In genomic region chr6:10692965-10693538, GRCh38 we compare ENCODE assay signal across 8 cellular contexts. TPM values are rescaled to one million over a fixed set of nuclear protein-coding genes. Genes with fewer than 3 reads are reported as not detected.
DNase-seq lines count a peak whose midpoint lies in the region; ATAC-seq and TF ChIP-seq lines count a peak whose summit lies in the region.

No MANE protein-coding gene starts in this region.

- H3K4me3 ChIP-seq in left ventricle myocardium inferior (peak overlapping the region; percentile 78), astrocyte of the cerebellum (ENCODE audit: low read depth, low read length) (peak overlapping the region; percentile 96), liver (ENCODE audit: low read depth in 1 of 3, low read length in 3 of 3) (peak overlapping the region; percentile 57 to 100 (median 99)), vagina (peak overlapping the region; percentile 73 to 80)

- intact Hi-C loops in left ventricle myocardium inferior (cut with micrococcal nuclease) (loop anchor here (10.0 kb wide), 1 partner anchor 178 kb away; no protein-coding TSS in a partner anchor), Right ventricle myocardium inferior (cut with DNase I) (no loop called here), vagina (cut with DNase I) (no loop called here)

- 96% methylated on average over 8 of the region's 8 CpGs for WGBS in liver

- H3K9me3 ChIP-seq in left ventricle myocardium inferior (replicated peaks) (no peaks in the 10 kb centered on the region), liver (ENCODE audit: control insufficient read depth in 4 of 4, low read length in 3 of 4) (peaks cover 0 to 2% (median 0%) of the 10 kb centered on the region in 4 donors), vagina (no peaks in the 10 kb centered on the region)

- no peak for TF ChIP-seq POLR2A in vagina (IDR thresholded peaks at IDR 0.05)

- DNase-seq in left ventricle myocardium inferior (no peak), Right ventricle myocardium inferior (ENCODE audit: missing footprints) (no peak), astrocyte of the cerebellum (ENCODE audit: low read depth) (no peak), vagina (ENCODE audit: extremely low spot score in 2 of 2) (no peak), occipital lobe (lab: John Stamatoyannopoulos, UW) (no peak), activated gamma-delta T cell (lab: John Stamatoyannopoulos, UW) (no peak)

- TF ChIP-seq RAD21 in liver (IDR thresholded peaks at IDR 0.05) = no peak

- no peak overlapping the region for H3K9ac ChIP-seq in liver (ENCODE audit: low read depth in 1 of 2, low read length in 2 of 2)

- TF ChIP-seq CTCF in left ventricle myocardium inferior (IDR thresholded peaks at IDR 0.05; ENCODE audit: borderline replicate concordance) = no peak
- no peak for TF ChIP-seq CTCF in astrocyte of the cerebellum (IDR thresholded peaks at IDR 0.05; ENCODE audit: low read depth, low read length, missing control alignments)
- no peak for TF ChIP-seq CTCF in liver (IDR thresholded peaks at IDR 0.05; ENCODE audit: low read depth, low read length, missing input control)
- TF ChIP-seq CTCF in vagina (IDR thresholded peaks at IDR 0.05) = no peak

- peaks cover 40% of the 10 kb centered on the region for H3K4me1 ChIP-seq in left ventricle myocardium inferior
- H3K4me1 ChIP-seq in liver (ENCODE audit: control insufficient read depth in 4 of 4, insufficient read depth in 4 of 4, low read length in 3 of 4) = peaks cover 1 to 39% (median 22%) of the 10 kb centered on the region in 4 donors
- H3K4me1 ChIP-seq in vagina = peaks cover 34% of the 10 kb centered on the region

- H3K27me3 ChIP-seq in left ventricle myocardium inferior (ENCODE audit: low read depth) (no peaks in the 10 kb centered on the region), liver (ENCODE audit: control insufficient read depth in 4 of 4, insufficient read depth in 4 of 4, low read length in 3 of 4) (no peaks in the 10 kb centered on the region), vagina (no peaks in the 10 kb centered on the region)

- H3K27ac ChIP-seq in left ventricle myocardium inferior (replicated peaks) = no peak overlapping the region
- no peak overlapping the region for H3K27ac ChIP-seq in liver (ENCODE audit: low read depth in 1 of 2, low read length in 2 of 2)
- H3K27ac ChIP-seq in vagina = no peak overlapping the region

- ATAC-seq in Right ventricle myocardium inferior (no peak), GM21447 (IDR thresholded peaks at IDR 0.05; ENCODE audit: unreplicated experiment) (no peak)

- H3K36me3 ChIP-seq in left ventricle myocardium inferior = peaks cover 8% of the 10 kb centered on the region
- H3K36me3 ChIP-seq in liver (ENCODE audit: control insufficient read depth in 4 of 4, insufficient read depth in 3 of 4, low read depth in 1 of 4, low read length in 3 of 4) = peaks cover 0 to 4% (median 1%) of the 10 kb centered on the region in 4 donors
- H3K36me3 ChIP-seq in vagina = peaks cover 0 to 10% of the 10 kb centered on the region in 2 donors

- in situ Hi-C loops in astrocyte of the cerebellum (cut with HindIII; ENCODE audit: low sequenced_read_pairs) = loop anchor here (25.0 kb wide), 1 partner anchor 106 kb away; no protein-coding TSS in a partner anchor

TF ChIP-seq in liver, 16 proteins besides CTCF, POLR2A, EP300 and RAD21:
- no peak for TF ChIP-seq GABPA (IDR thresholded peaks at IDR 0.05 in 1 of 2, conservative IDR thresholded peaks at IDR 0.05 in 1 of 2)
- TF ChIP-seq HNF4G (IDR thresholded peaks at IDR 0.05) = no peak
- no peak for TF ChIP-seq SP1 (IDR thresholded peaks at IDR 0.05)
- TF ChIP-seq JUND (IDR thresholded peaks at IDR 0.05) = no peak
- TF ChIP-seq EGR1 (IDR thresholded peaks at IDR 0.05; ENCODE audit: low read depth in 2 of 2) = no peak
- TF ChIP-seq ZBTB33 (IDR thresholded peaks at IDR 0.05) = no peak
- no peak for TF ChIP-seq RXRA (IDR thresholded peaks at IDR 0.05)
- no peak for TF ChIP-seq NR2F2 (IDR thresholded peaks at IDR 0.05)
- no peak for TF ChIP-seq MAX (IDR thresholded peaks at IDR 0.05)
- TF ChIP-seq TAF1 (conservative IDR thresholded peaks at IDR 0.05) = no peak
- no peak for TF ChIP-seq HNF4A (conservative IDR thresholded peaks at IDR 0.05)
- no peak for TF ChIP-seq FOXA2 (IDR thresholded peaks at IDR 0.05)
- TF ChIP-seq FOXA1 (IDR thresholded peaks at IDR 0.05) = no peak
- TF ChIP-seq YY1 (IDR thresholded peaks at IDR 0.05) = no peak
- TF ChIP-seq ATF3 (IDR thresholded peaks at IDR 0.05) = no peak
- no peak for TF ChIP-seq REST (IDR thresholded peaks at IDR 0.05)

RNA-seq across cellular contexts. Expression of gene C6orf52, which starts 1.4 kb away (rescaled TPM):
- 1.5 TPM for total RNA-seq in left ventricle myocardium inferior
- total RNA-seq in Right ventricle myocardium inferior = 0.49 TPM
- under 1 TPM in 1 of 2 donors, not detected in 1; 0.50 TPM for total RNA-seq in liver
- polyA plus RNA-seq in liver = under 1 TPM; 0.33 to 0.71 TPM
- not detected for total RNA-seq in vagina
- total RNA-seq in occipital lobe = 1.7 TPM

RNA-seq across cellular contexts. Expression of gene PAK1IP1, which starts 1.7 kb away (rescaled TPM):
- total RNA-seq in left ventricle myocardium inferior (11.2 TPM), Right ventricle myocardium inferior (11.5 TPM), liver (1 to 10 TPM; 6.0 to 8.5 TPM), vagina (8.8 TPM), occipital lobe (22.1 TPM)
- 10 to 100 TPM in 1 of 2 donors, 1 to 10 TPM in 1; 6.9 to 10.8 TPM for polyA plus RNA-seq in liver

RNA-seq across cellular contexts. Expression of gene TMEM14C, which starts 29.8 kb away (rescaled TPM):
- 132 TPM for total RNA-seq in left ventricle myocardium inferior
- total RNA-seq in Right ventricle myocardium inferior = 120 TPM
- total RNA-seq in liver = 100 to 1,000 TPM in 1 of 2 donors, 10 to 100 TPM in 1; 36.8 to 239 TPM
- polyA plus RNA-seq in liver = 100 to 1,000 TPM in 1 of 2 donors, 10 to 100 TPM in 1; 75.4 to 114 TPM
- total RNA-seq in vagina = 95.8 TPM
- total RNA-seq in occipital lobe = 34.2 TPM

RNA-seq across cellular contexts. Expression of gene TMEM14B, which starts 54.6 kb away (rescaled TPM):
- total RNA-seq in left ventricle myocardium inferior = 118 TPM
- 106 TPM for total RNA-seq in Right ventricle myocardium inferior
- total RNA-seq in liver = 100 to 1,000 TPM in 1 of 2 donors, 10 to 100 TPM in 1; 30.7 to 115 TPM
- 100 to 1,000 TPM in 1 of 2 donors, 10 to 100 TPM in 1; 38.4 to 102 TPM for polyA plus RNA-seq in liver
- total RNA-seq in vagina = 40.5 TPM
- 48.8 TPM for total RNA-seq in occipital lobe
